14 cellular contexts compared by ENCODE assay signal in the genomic region with DNA sequence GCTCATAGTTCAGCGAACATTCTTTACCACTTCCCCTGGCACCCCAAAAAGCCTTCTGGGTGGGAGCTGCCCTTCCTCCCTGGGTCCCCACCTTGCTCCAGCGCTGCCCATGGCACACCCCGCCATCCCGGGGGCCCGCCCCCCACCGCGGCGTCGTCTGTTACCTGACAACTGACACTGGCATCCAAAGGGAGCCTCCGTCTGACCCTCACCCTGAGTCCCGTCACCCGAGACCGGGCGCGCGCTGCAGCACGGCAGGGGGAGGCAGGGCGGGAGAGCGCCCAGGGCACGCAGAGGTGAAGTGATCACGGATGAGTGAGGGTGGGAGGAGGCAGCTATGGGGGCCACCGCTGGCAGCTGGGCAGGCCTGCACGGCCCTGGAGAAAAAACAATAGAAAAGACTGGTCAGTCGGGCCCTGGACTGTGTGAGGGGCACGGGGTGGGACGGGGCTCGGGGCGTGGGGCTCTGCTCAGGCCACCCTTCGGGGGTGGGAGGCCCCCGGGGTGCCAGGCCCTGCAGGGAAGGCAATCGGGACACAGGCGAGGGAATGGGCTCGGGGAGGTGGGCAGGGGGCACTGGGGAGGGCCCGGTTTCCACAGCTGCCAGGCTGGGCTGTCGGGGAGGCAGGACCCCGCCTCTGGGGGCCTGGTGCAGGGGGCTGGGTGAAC. TPM values are rescaled to one million over a fixed set of nuclear protein-coding genes. Genes with fewer than 3 reads are reported as not detected.
DNase-seq lines count a peak whose midpoint lies in the region; ATAC-seq and TF ChIP-seq lines count a peak whose summit lies in the region.
"Had no signal": no experiment of that assay in that cellular context is flagged by ENCODE, and none has a peak within 500 bp of the region (broad histone marks: within the 10 kb centered on the region; RNA-seq: fewer than 3 reads in every experiment).

No MANE protein-coding gene starts in this region.

- H3K9me3 ChIP-seq in heart left ventricle, result peaks cover 0 to 26% (median 7%) of the 10 kb centered on the region in 12 donors
- H3K9me3 ChIP-seq in left lung, result no peaks in the 10 kb centered on the region
- H3K9me3 ChIP-seq in transverse colon, result no peaks in the 10 kb centered on the region
- H3K9me3 ChIP-seq in right lobe of liver, result no peaks in the 10 kb centered on the region
- H3K9me3 ChIP-seq: testis had no signal

- no peak for TF ChIP-seq EP300 in transverse colon (IDR thresholded peaks at IDR 0.05; ENCODE audit: low read depth)

- ATAC-seq in Right ventricle myocardium inferior (no peak), heart left ventricle (no peak), left lung (peak; percentile 11), right lobe of liver (no peak), HG03521 (IDR thresholded peaks at IDR 0.05; ENCODE audit: unreplicated experiment) (no peak)
- ATAC-seq: left colon, SK-N-SH treated with all-trans-retinoic acid at 6 μM for 48 hours had no signal

- no peaks in the 10 kb centered on the region for H3K4me1 ChIP-seq in heart left ventricle
- H3K4me1 ChIP-seq in left lung, result no peaks in the 10 kb centered on the region
- H3K4me1 ChIP-seq in transverse colon, result peaks cover 0 to 27% (median 2%) of the 10 kb centered on the region in 4 donors
- no peaks in the 10 kb centered on the region for H3K4me1 ChIP-seq in right lobe of liver
- H3K4me1 ChIP-seq: parathyroid adenoma, testis had no signal

- peaks cover 43% of the 10 kb centered on the region for H3K36me3 Mint-ChIP-seq in activated T-helper 2 cell treated with anti-CD3 and anti-CD28 coated beads, Interferon-gamma antibody, Interleukin-2, Interleukin-4, amounts not matched to agents 10 μg/mL and 5 μg/mL and 100 μg/mL, durations not matched to agents 14 hours and 24 hours and 36 hours (ENCODE audit: low read depth)

- H3K4me3 ChIP-seq in heart left ventricle (no peak overlapping the region), left lung (no peak overlapping the region), transverse colon (no peak overlapping the region), right lobe of liver (no peak overlapping the region)
- H3K4me3 ChIP-seq: testis had no signal

- TF ChIP-seq CTCF in heart left ventricle (IDR thresholded peaks at IDR 0.05), result no peak
- no peak for TF ChIP-seq CTCF in left lung (IDR thresholded peaks at IDR 0.05)
- TF ChIP-seq CTCF in transverse colon (IDR thresholded peaks at IDR 0.05), result no peak
- no peak for TF ChIP-seq CTCF in right lobe of liver (IDR thresholded peaks at IDR 0.05)

- H3K27ac Mint-ChIP-seq in activated T-helper 2 cell treated with anti-CD3 and anti-CD28 coated beads, Interferon-gamma antibody, Interleukin-2, Interleukin-4, amounts not matched to agents 10 μg/mL and 5 μg/mL and 100 μg/mL, durations not matched to agents 14 hours and 24 hours and 36 hours, result peak overlapping the region; percentile 94

- H3K27ac ChIP-seq in heart left ventricle (peak overlapping the region in 1 of 12 donors; percentile 69), left lung (no peak overlapping the region), transverse colon (peak overlapping the region; percentile 10 to 47 (median 20)), right lobe of liver (no peak overlapping the region)
- H3K27ac ChIP-seq: C4-2B, parathyroid adenoma, testis had no signal

- peaks cover 85% of the 10 kb centered on the region for H3K4me1 Mint-ChIP-seq in activated T-helper 2 cell treated with anti-CD3 and anti-CD28 coated beads, Interferon-gamma antibody, Interleukin-2, Interleukin-4, amounts not matched to agents 10 μg/mL and 5 μg/mL and 100 μg/mL, durations not matched to agents 14 hours and 24 hours and 36 hours (ENCODE audit: low read depth)

- H3K27me3 Mint-ChIP-seq in activated T-helper 2 cell treated with anti-CD3 and anti-CD28 coated beads, Interferon-gamma antibody, Interleukin-2, Interleukin-4, amounts not matched to agents 10 μg/mL and 5 μg/mL and 100 μg/mL, durations not matched to agents 14 hours and 24 hours and 36 hours (ENCODE audit: low read depth), result no peaks in the 10 kb centered on the region

- TF ChIP-seq POLR2A in heart left ventricle (IDR thresholded peaks at IDR 0.05) (no peak), transverse colon (IDR thresholded peaks at IDR 0.05) (no peak), right lobe of liver (IDR thresholded peaks at IDR 0.05) (no peak)

- WGBS in heart left ventricle, 4 donors, result 19 to 33% (median 29%) methylated on average over 28 to 36 of the region's 36 CpGs
- WGBS in transverse colon (ENCODE audit: low coverage in 1 of 2), 2 donors, result 25 to 56% methylated on average over 12 to 36 of the region's 36 CpGs
- 1% methylated on average over 20 of the region's 36 CpGs for WGBS in right lobe of liver (ENCODE audit: insufficient coverage, low coverage, low lambda C conversion rate, missing lambda C conversion rate)

- intact Hi-C loops in Right ventricle myocardium inferior (cut with DNase I) (no loop called here), heart left ventricle (cut with DNase I) (no loop called here), left lung (cut with DNase I) (no loop called here), transverse colon (cut with DNase I; ENCODE audit: low total_unique reads) (no loop called here), right lobe of liver (cut with DNase I) (no loop called here)
- intact Hi-C loops in activated T-helper 2 cell treated with anti-CD3 and anti-CD28 coated beads, Interferon-gamma antibody, Interleukin-2, Interleukin-4, amounts not matched to agents 10 μg/mL and 5 μg/mL and 100 μg/mL, durations not matched to agents 14 hours and 24 hours and 36 hours (cut with micrococcal nuclease), result loop anchor here (2.0 to 10.0 kb wide), 4 partner anchors 17 to 833 kb away; partner anchors contain the start of gene EVL

- H3K36me3 ChIP-seq in heart left ventricle (no peaks in the 10 kb centered on the region), left lung (no peaks in the 10 kb centered on the region), transverse colon (no peaks in the 10 kb centered on the region), right lobe of liver (no peaks in the 10 kb centered on the region)

- no peaks in the 10 kb centered on the region for H3K9me3 Mint-ChIP-seq in activated T-helper 2 cell treated with anti-CD3 and anti-CD28 coated beads, Interferon-gamma antibody, Interleukin-2, Interleukin-4, amounts not matched to agents 10 μg/mL and 5 μg/mL and 100 μg/mL, durations not matched to agents 14 hours and 24 hours and 36 hours

- in situ Hi-C loops in transverse colon (cut with MboI; ENCODE audit: low pct_ligation_motif_present in 1 of 4, low pct_unique_long_range_greater_than_20kb in 1 of 4, low sequenced_read_pairs in 3 of 4), result no loop called here

- peak; percentile 46 for DNase-seq in Right ventricle myocardium inferior (ENCODE audit: missing footprints)
- no peak for DNase-seq in heart left ventricle
- no peak for DNase-seq in activated T-helper 2 cell treated with anti-CD3 and anti-CD28 coated beads, Interferon-gamma antibody, Interleukin-2, Interleukin-4, amounts not matched to agents 10 μg/mL and 5 μg/mL and 100 μg/mL, durations not matched to agents 14 hours and 24 hours and 36 hours (ENCODE audit: low spot score)
- DNase-seq in left lung, result no peak
- DNase-seq in transverse colon, result no peak
- no peak for DNase-seq in right lobe of liver
- DNase-seq in NOMO-1 treated with DMSO at 0.1 percent for 48 hours (lab: John Stamatoyannopoulos, UW; ENCODE audit: unreplicated experiment), result no peak
- DNase-seq: left colon, testis had no signal

- H3K27me3 ChIP-seq in heart left ventricle (peaks cover 3 to 72% (median 16%) of the 10 kb centered on the region in 9 donors), left lung (peaks cover 4 to 72% of the 10 kb centered on the region in 2 donors), transverse colon (peaks cover 10% of the 10 kb centered on the region), right lobe of liver (no peaks in the 10 kb centered on the region)
- H3K27me3 ChIP-seq: testis had no signal

- H3K4me3 Mint-ChIP-seq in activated T-helper 2 cell treated with anti-CD3 and anti-CD28 coated beads, Interferon-gamma antibody, Interleukin-2, Interleukin-4, amounts not matched to agents 10 μg/mL and 5 μg/mL and 100 μg/mL, durations not matched to agents 14 hours and 24 hours and 36 hours (ENCODE audit: low read depth), result no peak overlapping the region

RNA-seq across cellular contexts. Expression of gene BCL11B, which starts 40.7 kb away (rescaled TPM):
- total RNA-seq in Right ventricle myocardium inferior, result 0.14 TPM
- total RNA-seq in heart left ventricle, result 1 to 10 TPM in 1 of 9 donors, under 1 TPM in 5, not detected in 3; 0.05 to 2.1 (median 0.21) TPM
- under 1 TPM; 0.04 TPM for polyA plus RNA-seq in heart left ventricle
- 34.1 and 34.9 TPM in 2 replicates for total RNA-seq in activated T-helper 2 cell treated with anti-CD3 and anti-CD28 coated beads, Interferon-gamma antibody, Interleukin-2, Interleukin-4, amounts not matched to agents 10 μg/mL and 5 μg/mL and 100 μg/mL, durations not matched to agents 14 hours and 24 hours and 36 hours
- total RNA-seq in left lung, result 1 to 10 TPM; 1.4 to 2.4 TPM
- 1 to 10 TPM in 3 of 4 donors, under 1 TPM in 1; 0.37 to 4.8 (median 3.7) TPM for total RNA-seq in transverse colon
- total RNA-seq in right lobe of liver, result under 1 TPM; 0.04 to 0.61 (median 0.24) TPM
- total RNA-seq: NCI-H460 had no signal

Comparison
In these comparisons a context has a peak if more than half of its experiments do, and no peak if none do; other contexts are left out.
1. H3K27ac ChIP-seq: peak in transverse colon (4 of 4); none in left lung (0 of 2) and right lobe of liver (0 of 3).